17 cellular contexts compared by ENCODE assay signal in genomic region chr7:30149640-30150272, GRCh38. TPM values are rescaled to one million over a fixed set of nuclear protein-coding genes. Genes with fewer than 3 reads are reported as not detected.
DNase-seq lines count a peak whose midpoint lies in the region; ATAC-seq and TF ChIP-seq lines count a peak whose summit lies in the region.
"Had no signal": no experiment of that assay in that cellular context is flagged by ENCODE, and none has a peak within 500 bp of the region (broad histone marks: within the 10 kb centered on the region; RNA-seq: fewer than 3 reads in every experiment).

No MANE protein-coding gene starts in this region.

- H3K4me1 Mint-ChIP-seq in activated CD8-positive, alpha-beta memory T cell treated with anti-CD3 and anti-CD28 coated beads, Interleukin-2, amount 10 ng/mL, durations not matched to agents 7 days and 5 days: peaks cover 8% of the 10 kb centered on the region

- H3K27ac ChIP-seq in PC-9: no peak overlapping the region
- H3K27ac ChIP-seq in epithelial cell of prostate: peak overlapping the region; percentile 57
- H3K27ac ChIP-seq in temporal lobe (ENCODE audit: low read depth, low read length): peak overlapping the region; percentile 89
- no peak overlapping the region for H3K27ac ChIP-seq in A673 (ENCODE audit: low read depth, low read length, poor library complexity, severe bottlenecking)
- H3K27ac ChIP-seq: right atrium auricular region, WERI-Rb-1 had no signal

- no peak overlapping the region for H3K4me3 Mint-ChIP-seq in activated CD8-positive, alpha-beta memory T cell treated with anti-CD3 and anti-CD28 coated beads, Interleukin-2, amount 10 ng/mL, durations not matched to agents 7 days and 5 days

- ATAC-seq in activated CD8-positive, alpha-beta memory T cell treated with anti-CD3 and anti-CD28 coated beads, Interleukin-2, amount 10 ng/mL, durations not matched to agents 7 days and 5 days: no peak
- ATAC-seq: PC-3 had no signal

- H3K27ac Mint-ChIP-seq in activated CD8-positive, alpha-beta memory T cell treated with anti-CD3 and anti-CD28 coated beads, Interleukin-2, amount 10 ng/mL, durations not matched to agents 7 days and 5 days: no peak overlapping the region

- H3K79me2 ChIP-seq in PC-9 (ENCODE audit: low read depth): no peaks in the 10 kb centered on the region

- no peaks in the 10 kb centered on the region for H3K36me3 ChIP-seq in PC-9 (ENCODE audit: low read depth)
- no peaks in the 10 kb centered on the region for H3K36me3 ChIP-seq in A673 (ENCODE audit: insufficient read depth, low read length, poor library complexity, severe bottlenecking)
- H3K36me3 ChIP-seq: left lung had no signal

- POLR2A ChIA-PET in PC-9 (lab: Charles Lee; ENCODE audit: unreplicated experiment) (no interaction called here), A673 (lab: Charles Lee; ENCODE audit: low non-redundant PET) (no interaction called here)

- intact Hi-C loops in PC-9 (cut with micrococcal nuclease; ENCODE audit: unreplicated experiment): loop anchor here (2.0 to 10.0 kb wide), 2 partner anchors 17 to 355 kb away; partner anchors contain the start of gene GGCT
- intact Hi-C loops in A673 (cut with micrococcal nuclease; ENCODE audit: unreplicated experiment): no loop called here

- DNase-seq in activated CD8-positive, alpha-beta memory T cell treated with anti-CD3 and anti-CD28 coated beads for 24 hours: peak; percentile 19
- DNase-seq in activated CD8-positive, alpha-beta memory T cell treated with anti-CD3 and anti-CD28 coated beads, Interleukin-2, amount 10 ng/mL, durations not matched to agents 7 days and 5 days: no peak
- DNase-seq in PC-9 (no peak), epithelial cell of prostate (ENCODE audit: low read depth, low spot score) (no peak), amygdala (lab: John Stamatoyannopoulos, UW) (no peak), A673 (ENCODE audit: low spot score) (no peak)
- DNase-seq in activated CD4-positive, CD25-positive, alpha-beta regulatory T cell treated with anti-CD3 and anti-CD28 coated beads, Interleukin-2, amount 50 U/mL, for 72 hours: no peak
- DNase-seq: effector CD4-positive, alpha-beta T cell; NCI-H146; NCI-H774; occipital lobe; PC-3; WERI-Rb-1 had no signal

- H3K4me3 ChIP-seq in PC-9 (no peak overlapping the region), A673 (ENCODE audit: low read depth, low read length, poor library complexity, severe bottlenecking) (no peak overlapping the region)
- H3K4me3 ChIP-seq: left lung, right atrium auricular region had no signal

- no peaks in the 10 kb centered on the region for H3K27me3 Mint-ChIP-seq in activated CD8-positive, alpha-beta memory T cell treated with anti-CD3 and anti-CD28 coated beads, Interleukin-2, amount 10 ng/mL, durations not matched to agents 7 days and 5 days
- H3K27me3 Mint-ChIP-seq: stimulated activated naive B cell treated with anti-CD40 and anti-IgM and Interleukin-4, amounts not matched to agents 10 μg/mL and 1 μg/mL and 100 μg/mL, for 72 hours had no signal

- H3K4me1 ChIP-seq in PC-9 (replicated peaks; ENCODE audit: insufficient read depth) (0 out of 2 replicates have a peak, but pooled peaks cover 10% of the 10 kb centered on the region), A673 (ENCODE audit: insufficient read depth, low read length, poor library complexity, severe bottlenecking) (no peaks in the 10 kb centered on the region)

- no peaks in the 10 kb centered on the region for H3K9me2 ChIP-seq in PC-9 (ENCODE audit: insufficient read depth)

- H3K36me3 Mint-ChIP-seq in activated CD8-positive, alpha-beta memory T cell treated with anti-CD3 and anti-CD28 coated beads, Interleukin-2, amount 10 ng/mL, durations not matched to agents 7 days and 5 days: no peaks in the 10 kb centered on the region
- H3K36me3 Mint-ChIP-seq: stimulated activated naive B cell treated with anti-CD40 and anti-IgM and Interleukin-4, amounts not matched to agents 10 μg/mL and 1 μg/mL and 100 μg/mL, for 72 hours had no signal

- H4K20me1 ChIP-seq in PC-9 (ENCODE audit: insufficient read depth): no peaks in the 10 kb centered on the region

- no TSS peak for BruUV-seq in PC-9 (replicated peaks; lab: Mats Ljungman, UMichigan)
- BruUV-seq in A673 (replicated peaks; lab: Mats Ljungman, UMichigan): no TSS peak

- no peak overlapping the region for H2AFZ ChIP-seq in PC-9

- TF ChIP-seq CTCF in PC-9 (conservative IDR thresholded peaks at IDR 0.05): no peak
- no peak for TF ChIP-seq CTCF in A673 (conservative IDR thresholded peaks at IDR 0.05; ENCODE audit: low read depth, low read length)

- H3K9me3 Mint-ChIP-seq in activated CD8-positive, alpha-beta memory T cell treated with anti-CD3 and anti-CD28 coated beads, Interleukin-2, amount 10 ng/mL, durations not matched to agents 7 days and 5 days (ENCODE audit: low read depth): no peaks in the 10 kb centered on the region
- H3K9me3 Mint-ChIP-seq: stimulated activated naive B cell treated with anti-CD40 and anti-IgM and Interleukin-4, amounts not matched to agents 10 μg/mL and 1 μg/mL and 100 μg/mL, for 72 hours had no signal

- H3K4me2 ChIP-seq in PC-9: 0 out of 2 replicates have a peak overlapping the region, but pooled peaks have one; percentile 31

- H3F3A ChIP-seq in PC-9 (ENCODE audit: insufficient read depth, low read depth): peaks cover 9% of the 10 kb centered on the region; the same call in 1 of the 2 replicates

- peaks cover 26% of the 10 kb centered on the region; the same call in 1 of the 2 replicates for H3K27me3 ChIP-seq in PC-9 (ENCODE audit: insufficient read depth, low read depth)
- H3K27me3 ChIP-seq in A673 (replicated peaks; ENCODE audit: insufficient read depth, low read depth, low read length, poor library complexity): no peaks in the 10 kb centered on the region
- H3K27me3 ChIP-seq: left lung, right atrium auricular region had no signal

- H3K9me3 ChIP-seq in PC-9 (ENCODE audit: insufficient read depth, low read depth): no peaks in the 10 kb centered on the region
- no peaks in the 10 kb centered on the region for H3K9me3 ChIP-seq in A673 (ENCODE audit: low read depth, low read length, poor library complexity, severe bottlenecking)
- H3K9me3 ChIP-seq: left lung, right atrium auricular region had no signal

- CTCF ChIA-PET in activated CD8-positive, alpha-beta memory T cell treated with anti-CD3 and anti-CD28 coated beads, Interleukin-2, amount 10 ng/mL, durations not matched to agents 7 days and 5 days (lab: Charles Lee): no interaction called here
- CTCF ChIA-PET in PC-9 (lab: Charles Lee) (no interaction called here), A673 (lab: Charles Lee) (no interaction called here)

RNA-seq across cellular contexts. Expression of gene MTURN, which starts 15.0 kb away (rescaled TPM):
- 1 to 10 TPM; 2.5 to 4.4 TPM for total RNA-seq in activated CD8-positive, alpha-beta memory T cell treated with anti-CD3 and anti-CD28 coated beads, Interleukin-2, amount 10 ng/mL, durations not matched to agents 7 days and 5 days
- total RNA-seq in PC-9 (2021) (21.6 and 23.1 TPM in 2 replicates), temporal lobe (281 TPM), A673 (2021) (2.6 and 3.0 TPM in 2 replicates)

Comparison
In these comparisons a context has a peak if more than half of its experiments do, and no peak if none do; other contexts are left out.
1. H3K27ac ChIP-seq: peak in epithelial cell of prostate (single experiment) and temporal lobe (single experiment); none in PC-9 (single experiment) and A673 (single experiment).
2. RNA of gene MTURN, which starts 15.0 kb away (total RNA-seq): 281 TPM in temporal lobe (single experiment); 21.6 to 23.1 TPM in PC-9, 2.5 to 4.4 TPM in activated CD8-positive, alpha-beta memory T cell treated with anti-CD3 and anti-CD28 coated beads, Interleukin-2, amount 10 ng/mL, durations not matched to agents 7 days and 5 days and 2.6 to 3.0 TPM in A673; every median in the first group is over 10 times any median in the second.